ENCODE assay signal across 23 cellular contexts in genomic region chr6:50718058-50718457, GRCh38. TPM values are rescaled to one million over a fixed set of nuclear protein-coding genes. Genes with fewer than 3 reads are reported as not detected.
"Had no signal": no experiment of that assay in that cellular context is flagged by ENCODE, and none has a peak within 500 bp of the region (broad histone marks: within the 10 kb centered on the region; RNA-seq: fewer than 3 reads in every experiment).

No MANE protein-coding gene starts in this region.

- H3K9me3 ChIP-seq: SK-N-SH had no signal

- DNase-seq: KBM-7, MV-4-11, NCI-H1048, NCI-H1105, NCI-H1417 treated with DMSO at 0.1 percent for 48 hours, NCI-H146, NCI-H1694 treated with DMSO at 0.1 percent for 48 hours, NCI-H1930, NCI-H2081, NCI-H2107, NCI-H226, NCI-H446, NCI-H510A, NCI-H524 treated with DMSO at 0.1 percent for 48 hours, NCI-H69, NCI-H774, RPMI8226, SHP77, SK-N-SH had no signal

RNA-seq across cellular contexts. Expression of gene TFAP2D, which starts 4.7 kb away (rescaled TPM):
- total RNA-seq: HT-29, LHCN-M2, MCF 10A, SK-MEL-5 had no signal
